In the genomic region with DNA sequence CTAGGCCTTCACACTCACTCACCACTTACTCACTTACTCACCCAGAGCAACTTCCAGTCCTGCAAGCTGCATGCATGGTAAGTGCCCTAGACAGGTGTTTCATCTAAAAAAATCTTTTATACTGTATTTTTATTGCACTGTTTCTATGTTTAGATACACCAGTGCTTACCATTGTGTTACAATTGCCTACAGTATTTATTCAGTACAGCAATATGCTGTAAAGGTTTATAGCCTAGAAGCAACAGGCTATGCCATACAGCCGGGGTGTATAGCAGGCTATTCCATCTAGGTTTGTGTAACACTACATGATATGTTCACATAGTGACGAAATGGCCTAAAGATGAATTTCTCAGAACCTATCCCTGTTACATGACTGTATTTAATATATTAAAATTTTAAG, we compare ENCODE assay signal across 31 cellular contexts. TPM values are rescaled to one million over a fixed set of nuclear protein-coding genes. Genes with fewer than 3 reads are reported as not detected.
DNase-seq lines count a peak whose midpoint lies in the region; ATAC-seq and TF ChIP-seq lines count a peak whose summit lies in the region.
"Had no signal": no experiment of that assay in that cellular context is flagged by ENCODE, and none has a peak within 500 bp of the region (broad histone marks: within the 10 kb centered on the region; RNA-seq: fewer than 3 reads in every experiment).

No MANE protein-coding gene starts in this region.

- DNase-seq in DMS153 treated with DMSO at 0.1 percent for 48 hours (lab: John Stamatoyannopoulos, UW; ENCODE audit: unreplicated experiment) (peak; percentile 64), NCI-H510A (lab: John Stamatoyannopoulos, UW) (peak; percentile 25), left colon (peak in 1 of 2 donors; percentile 64), T-helper 1 cell (no peak)
- no peak for DNase-seq in CD8-positive, alpha-beta T cell
- DNase-seq in activated T-cell treated with anti-CD3 and anti-CD28 coated beads, Interleukin-2, amount 50 U/mL, for 24 hours, result no peak
- DNase-seq: activated CD4-positive, alpha-beta T cell treated with anti-CD3 and anti-CD28 coated beads for 36 hours; activated T-cell treated with anti-CD3 and anti-CD28 coated beads, Interleukin-2, amount 50 U/mL, for 4 hours; C1 segment of cervical spinal cord; dorsolateral prefrontal cortex; EL; GM23248; NCI-H1048; NCI-H82; ovary; spleen; stimulated activated CD4-positive, alpha-beta T cell treated with anti-CD3 and anti-CD28 coated beads, Interleukin-4, amount 100 ng/mL, for 1 hour; substantia nigra; upper lobe of right lung had no signal

- peaks cover 8% of the 10 kb centered on the region for H3K27me3 Mint-ChIP-seq in CD8-positive, alpha-beta T cell (ENCODE audit: low read depth)
- H3K27me3 Mint-ChIP-seq in activated T-cell treated with anti-CD3 and anti-CD28 coated beads, Interleukin-2, amount 50 U/mL, for 24 hours, result peaks cover 10% of the 10 kb centered on the region

- ATAC-seq in left colon, result peak; percentile 97
- ATAC-seq in CD8-positive, alpha-beta T cell, result no peak
- ATAC-seq: activated CD4-positive, alpha-beta T cell treated with anti-CD3 and anti-CD28 coated beads for 36 hours; activated T-cell treated with anti-CD3 and anti-CD28 coated beads, Interleukin-2, amount 50 U/mL, for 4 hours; gastroesophageal sphincter; GM12878; Right ventricle myocardium inferior; SK-N-SH treated with all-trans-retinoic acid at 6 μM for 48 hours; upper lobe of right lung had no signal

- no peaks in the 10 kb centered on the region for H3K9me3 ChIP-seq in HEK293 (ENCODE audit: control insufficient read depth, insufficient read depth, low read depth, low read length)
- no peaks in the 10 kb centered on the region for H3K9me3 ChIP-seq in CD8-positive, alpha-beta T cell (ENCODE audit: low read length)
- H3K9me3 ChIP-seq: gastroesophageal sphincter, ovary, spleen, upper lobe of right lung had no signal

- H3K27me3 ChIP-seq in CD8-positive, alpha-beta T cell (ENCODE audit: insufficient read depth, low read length), result peaks cover 4% of the 10 kb centered on the region
- H3K27me3 ChIP-seq: ovary, upper lobe of right lung had no signal

- CTCF ChIA-PET in HEK293 (lab: Yijun Ruan, JAX), result interaction anchor here (0.7 to 1.6 kb wide), 5 partner anchors 9 to 1430 kb away, joined by 3 to 6 read pairs (median 4); no protein-coding TSS in a partner anchor
- CTCF ChIA-PET in CD8-positive, alpha-beta T cell (lab: Charles Lee), result no interaction called here

- H3K4me1 ChIP-seq in HEK293 (ENCODE audit: control insufficient read depth, insufficient read depth, low read length), result no peaks in the 10 kb centered on the region
- no peaks in the 10 kb centered on the region for H3K4me1 ChIP-seq in CD8-positive, alpha-beta T cell (ENCODE audit: insufficient read depth, low read length)
- H3K4me1 ChIP-seq: gastroesophageal sphincter, spleen, upper lobe of right lung had no signal

- H3K27ac Mint-ChIP-seq in CD8-positive, alpha-beta T cell, result no peak overlapping the region
- H3K27ac Mint-ChIP-seq in activated T-cell treated with anti-CD3 and anti-CD28 coated beads, Interleukin-2, amount 50 U/mL, for 24 hours, result no peak overlapping the region
- H3K27ac Mint-ChIP-seq: activated CD4-positive, alpha-beta T cell treated with anti-CD3 and anti-CD28 coated beads for 36 hours had no signal

- H3K4me3 Mint-ChIP-seq in CD8-positive, alpha-beta T cell, result no peak overlapping the region
- no peak overlapping the region for H3K4me3 Mint-ChIP-seq in activated T-cell treated with anti-CD3 and anti-CD28 coated beads, Interleukin-2, amount 50 U/mL, for 24 hours
- H3K4me3 Mint-ChIP-seq: activated CD4-positive, alpha-beta T cell treated with anti-CD3 and anti-CD28 coated beads for 36 hours; activated T-cell treated with anti-CD3 and anti-CD28 coated beads, Interleukin-2, amount 50 U/mL, for 4 hours had no signal

- intact Hi-C loops in left colon (cut with DNase I, micrococcal nuclease), result no loop called here
- intact Hi-C loops in CD8-positive, alpha-beta T cell (cut with DNase I, micrococcal nuclease), result no loop called here

- POLR2A ChIA-PET in HEK293 (lab: Yijun Ruan, JAX), result no interaction called here
- POLR2A ChIA-PET in CD8-positive, alpha-beta T cell (lab: Charles Lee), result no interaction called here

- no peaks in the 10 kb centered on the region for H3K36me3 ChIP-seq in HEK293 (ENCODE audit: control insufficient read depth in 2 of 2, insufficient read depth in 1 of 2, low read length in 2 of 2)
- H3K36me3 ChIP-seq in CD8-positive, alpha-beta T cell (ENCODE audit: insufficient read depth, low read length), result no peaks in the 10 kb centered on the region
- H3K36me3 ChIP-seq: gastroesophageal sphincter, ovary, spleen, upper lobe of right lung had no signal

- no peaks in the 10 kb centered on the region for H3K36me3 Mint-ChIP-seq in CD8-positive, alpha-beta T cell
- no peaks in the 10 kb centered on the region for H3K36me3 Mint-ChIP-seq in activated T-cell treated with anti-CD3 and anti-CD28 coated beads, Interleukin-2, amount 50 U/mL, for 24 hours (ENCODE audit: low read depth)

- H3K4me1 Mint-ChIP-seq in CD8-positive, alpha-beta T cell (ENCODE audit: low read depth), result no peaks in the 10 kb centered on the region
- peaks cover 21% of the 10 kb centered on the region for H3K4me1 Mint-ChIP-seq in activated T-cell treated with anti-CD3 and anti-CD28 coated beads, Interleukin-2, amount 50 U/mL, for 24 hours (ENCODE audit: low read depth)

- no peak overlapping the region for H3K27ac ChIP-seq in HEK293 (ENCODE audit: extremely low read depth, low read depth, low read length)
- no peak overlapping the region for H3K27ac ChIP-seq in CD8-positive, alpha-beta T cell (ENCODE audit: low read depth, low read length)
- H3K27ac ChIP-seq: dorsolateral prefrontal cortex, gastroesophageal sphincter, GM23248, hepatocyte, ovary, spleen, upper lobe of right lung had no signal

- H3K4me3 ChIP-seq in HEK293 (ENCODE audit: low read depth, low read length), result no peak overlapping the region
- H3K4me3 ChIP-seq in CD8-positive, alpha-beta T cell (ENCODE audit: low read depth, low read length), result no peak overlapping the region
- H3K4me3 ChIP-seq: dorsolateral prefrontal cortex, gastroesophageal sphincter, GM12878, GM23248, hepatocyte, ovary, spleen, upper lobe of right lung had no signal

- TF ChIP-seq CTCF in HEK293 (tag by site-specific recombination; IDR thresholded peaks at IDR 0.05), result no peak
- no peak for TF ChIP-seq CTCF in CD8-positive, alpha-beta T cell (IDR thresholded peaks at IDR 0.05)

- H3K9me3 Mint-ChIP-seq in CD8-positive, alpha-beta T cell, result no peaks in the 10 kb centered on the region
- no peaks in the 10 kb centered on the region for H3K9me3 Mint-ChIP-seq in activated T-cell treated with anti-CD3 and anti-CD28 coated beads, Interleukin-2, amount 50 U/mL, for 24 hours
- H3K9me3 Mint-ChIP-seq: activated T-cell treated with anti-CD3 and anti-CD28 coated beads, Interleukin-2, amount 50 U/mL, for 4 hours had no signal

TF ChIP-seq in HEK293, 187 proteins besides CTCF, POLR2A, EP300 and RAD21:
- TF ChIP-seq ZNF175 (tag by site-specific recombination; IDR thresholded peaks at IDR 0.05) (no peak), SCRT2 (tag by site-specific recombination; IDR thresholded peaks at IDR 0.05) (peak; percentile 64)

RNA-seq across cellular contexts. Expression of a gene that starts 37.1 kb away (rescaled TPM):
- total RNA-seq in left colon, result 10 to 100 TPM; 44.8 to 52.9 TPM
- 1 to 10 TPM; 1.2 to 1.5 TPM for total RNA-seq in CD8-positive, alpha-beta T cell
- total RNA-seq: GM23248, OCI-LY7 had no signal

RNA-seq across cellular contexts. Expression of a gene that starts 47.8 kb away (rescaled TPM):
- under 1 TPM; 0.14 to 0.18 TPM for total RNA-seq in left colon
- not detected for total RNA-seq in CD8-positive, alpha-beta T cell
- total RNA-seq: activated CD4-positive, alpha-beta T cell treated with anti-CD3 and anti-CD28 coated beads for 36 hours; activated CD8-positive, alpha-beta memory T cell treated with anti-CD3 and anti-CD28 coated beads for 36 hours; activated T-cell treated with anti-CD3 and anti-CD28 coated beads, Interleukin-2, amount 50 U/mL, for 4 hours; fibroblast of lung; GM12878; GM23248; hepatocyte; lung microvascular endothelial cell; OCI-LY7; Right ventricle myocardium inferior; T-helper 2 cell treated with Interferon-gamma antibody and Interleukin-4, amounts not matched to agents 100 ng/mL and 5 ng/mL, for 36 hours had no signal

RNA-seq across cellular contexts. Expression of a gene that starts 56.1 kb away (rescaled TPM):
- not detected for total RNA-seq in left colon
- not detected for total RNA-seq in CD8-positive, alpha-beta T cell
- total RNA-seq: activated CD4-positive, alpha-beta T cell treated with anti-CD3 and anti-CD28 coated beads for 36 hours; activated CD8-positive, alpha-beta memory T cell treated with anti-CD3 and anti-CD28 coated beads for 36 hours; activated T-cell treated with anti-CD3 and anti-CD28 coated beads, Interleukin-2, amount 50 U/mL, for 4 hours; fibroblast of lung; gastroesophageal sphincter; GM12878; GM23248; hepatocyte; lung microvascular endothelial cell; mucosa of gallbladder; OCI-LY7; ovary; Right ventricle myocardium inferior; spleen; T-helper 2 cell treated with Interferon-gamma antibody and Interleukin-4, amounts not matched to agents 100 ng/mL and 5 ng/mL, for 36 hours; upper lobe of right lung had no signal

Comparison
In these comparisons a context has a peak if more than half of its experiments do, and no peak if none do; other contexts are left out.
1. DNase-seq: peak in DMS153 treated with DMSO at 0.1 percent for 48 hours (single experiment) and NCI-H510A (single experiment); none in T-helper 1 cell (0 of 5), CD8-positive, alpha-beta T cell (0 of 7) and activated T-cell treated with anti-CD3 and anti-CD28 coated beads, Interleukin-2, amount 50 U/mL, for 24 hours (single experiment).
2. RNA of a gene that starts 37.1 kb away (total RNA-seq): 44.8 to 52.9 TPM in left colon; 1.2 to 1.5 TPM in CD8-positive, alpha-beta T cell; every median in the first group is over 10 times any median in the second.